In the genomic region with DNA sequence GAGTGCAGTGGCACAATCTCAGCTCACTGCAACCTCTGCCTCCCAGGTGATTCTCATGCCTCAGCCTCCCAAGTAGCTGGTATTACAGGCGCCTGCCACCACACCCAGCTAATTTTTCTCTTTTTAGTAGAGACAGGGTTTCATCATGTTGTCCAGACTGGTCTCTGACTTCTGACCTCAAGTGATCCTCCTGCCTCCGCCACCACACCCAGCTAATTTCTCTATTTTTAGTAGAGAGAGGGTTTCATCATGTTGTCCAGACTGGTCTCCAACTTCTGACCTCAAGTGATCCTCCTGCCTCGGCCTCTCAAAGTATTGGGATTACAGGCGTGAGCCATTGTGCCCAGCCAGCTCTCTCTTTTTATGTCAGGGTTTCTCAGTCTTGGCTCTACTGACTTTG, we compare ENCODE assay signal across 16 cellular contexts. TPM values are rescaled to one million over a fixed set of nuclear protein-coding genes. Genes with fewer than 3 reads are reported as not detected.
"Had no signal": no experiment of that assay in that cellular context is flagged by ENCODE, and none has a peak within 500 bp of the region (broad histone marks: within the 10 kb centered on the region; RNA-seq: fewer than 3 reads in every experiment).

No MANE protein-coding gene starts in this region.

RNA-seq across cellular contexts. Expression of a gene that starts 10.6 kb away (rescaled TPM):
- total RNA-seq: stomach, subcutaneous adipose tissue, temporal lobe, testis, thoracic aorta, thyroid gland, tibial nerve, transverse colon, upper lobe of left lung, upper lobe of right lung, ureter, urinary bladder, uterus, vagina had no signal
- polyA plus RNA-seq: stomach, thymus, urinary bladder had no signal

RNA-seq across cellular contexts. Expression of a gene that starts 28.1 kb away (rescaled TPM):
- total RNA-seq: stomach, subcutaneous adipose tissue, suprapubic skin, temporal lobe, testis, thoracic aorta, thyroid gland, tibial nerve, transverse colon, upper lobe of left lung, upper lobe of right lung, ureter, urinary bladder, uterus, vagina had no signal
- polyA plus RNA-seq: stomach, thymus, urinary bladder had no signal

RNA-seq across cellular contexts. Expression of a gene that starts 31.7 kb away (rescaled TPM):
- total RNA-seq: stomach, subcutaneous adipose tissue, suprapubic skin, temporal lobe, testis, thoracic aorta, thyroid gland, tibial nerve, transverse colon, upper lobe of left lung, upper lobe of right lung, ureter, urinary bladder, uterus, vagina had no signal
- polyA plus RNA-seq: stomach, thymus, urinary bladder had no signal

RNA-seq across cellular contexts. Expression of a gene that starts 57.4 kb away (rescaled TPM):
- total RNA-seq: temporal lobe, thyroid gland, tibial nerve, urinary bladder, uterus, vagina had no signal
